9 cellular contexts compared by ENCODE assay signal in the genomic region with DNA sequence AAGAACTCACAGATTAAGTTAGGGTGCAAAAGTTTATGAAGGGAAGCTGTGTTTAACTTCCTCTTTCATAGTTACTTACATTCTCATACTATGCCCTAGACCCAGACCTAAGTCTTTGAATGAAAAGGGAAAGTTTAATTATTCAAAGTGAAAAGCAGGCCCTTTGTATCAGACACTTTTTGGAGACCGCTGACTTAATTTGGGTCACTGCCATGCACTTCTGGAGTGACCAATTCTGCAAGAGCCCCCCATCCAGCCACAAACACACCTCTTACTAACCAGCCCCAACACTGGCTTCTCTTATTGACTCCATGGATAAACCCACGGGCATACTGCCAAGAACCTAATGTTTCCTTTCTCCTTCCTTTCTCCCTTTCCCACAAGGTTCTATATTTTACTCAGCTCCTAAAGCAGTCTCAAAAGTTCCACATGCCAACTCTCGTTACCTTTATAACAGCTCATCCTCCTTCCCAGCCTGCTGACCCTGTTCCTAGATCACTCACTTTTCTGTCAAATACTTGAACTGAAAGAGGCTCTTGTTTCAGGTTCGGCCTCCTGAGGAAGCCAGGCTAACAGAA. TPM values are rescaled to one million over a fixed set of nuclear protein-coding genes. Genes with fewer than 3 reads are reported as not detected.
DNase-seq lines count a peak whose midpoint lies in the region; ATAC-seq and TF ChIP-seq lines count a peak whose summit lies in the region.
"Had no signal": no experiment of that assay in that cellular context is flagged by ENCODE, and none has a peak within 500 bp of the region (broad histone marks: within the 10 kb centered on the region; RNA-seq: fewer than 3 reads in every experiment).

No MANE protein-coding gene starts in this region.

- H2BK12ac ChIP-seq in mesenchymal stem cell (ENCODE audit: low read length in 2 of 2), result no peak overlapping the region

- H3K23ac ChIP-seq in mesenchymal stem cell (ENCODE audit: low read length in 2 of 2), result no peak overlapping the region

- H3K9me3 ChIP-seq in BLaER1 (no peaks in the 10 kb centered on the region), mesenchymal stem cell (ENCODE audit: control insufficient read depth, low read length) (no peaks in the 10 kb centered on the region), gastrocnemius medialis (no peaks in the 10 kb centered on the region)

- H3K4me3 Mint-ChIP-seq in T-cell, result no peak overlapping the region
- H3K4me3 Mint-ChIP-seq: dendritic cell treated with granulocyte-macrophage colony-stimulating factor and Interleukin-4, amounts not matched to agents 40 ng/mL and 50 ng/mL, for 4 days had no signal

- H3K79me1 ChIP-seq in mesenchymal stem cell (replicated peaks; ENCODE audit: low read length, poor library complexity, severe bottlenecking), result peaks cover 3% of the 10 kb centered on the region

- peak overlapping the region in 1 of 2 experiments; percentile 29 for H3K18ac ChIP-seq in mesenchymal stem cell (ENCODE audit: low read depth in 1 of 2, low read length in 2 of 2)

- no peak for DNase-seq in T-cell
- DNase-seq in mesenchymal stem cell, result peak; percentile 18
- no peak for DNase-seq in gastrocnemius medialis
- no peak for DNase-seq in stimulated activated naive CD4-positive, alpha-beta T cell treated with Interleukin-2 at 50 U/mL for 16 hours (lab: John Stamatoyannopoulos, UW)
- no peak for DNase-seq in NCI-H510A treated with DMSO at 0.1 percent for 48 hours (lab: John Stamatoyannopoulos, UW)

- H3K4me3 ChIP-seq in BLaER1, result no peak overlapping the region
- H3K4me3 ChIP-seq in mesenchymal stem cell (ENCODE audit: insufficient read depth in 1 of 2, low read depth in 1 of 2, low read length in 2 of 2), result no peak overlapping the region
- no peak overlapping the region for H3K4me3 ChIP-seq in gastrocnemius medialis

- no peak for TF ChIP-seq CTCF in gastrocnemius medialis (IDR thresholded peaks at IDR 0.05 in 4 of 5, conservative IDR thresholded peaks at IDR 0.05 in 1 of 5)

- no peak overlapping the region for H3K9ac ChIP-seq in BLaER1
- no peak overlapping the region for H3K9ac ChIP-seq in mesenchymal stem cell (ENCODE audit: low read length)

- CTCF ChIA-PET in T-cell (lab: Charles Lee), result interaction anchor here in 1 of 2 donors (0.7 kb wide), 1 partner anchor 1196 kb away, joined by 3 read pairs; no protein-coding TSS in a partner anchor

- POLR2A ChIA-PET in T-cell (lab: Charles Lee), result interaction anchor here in 1 of 2 donors (0.5 kb wide), 1 partner anchor 25 kb away, joined by 6 read pairs; no protein-coding TSS in a partner anchor

- no peak for TF ChIP-seq POLR2A in gastrocnemius medialis (IDR thresholded peaks at IDR 0.05)

- H3K4me1 ChIP-seq in BLaER1 (peaks cover 9% of the 10 kb centered on the region), mesenchymal stem cell (ENCODE audit: control insufficient read depth, insufficient read depth, low read depth, low read length) (no peaks in the 10 kb centered on the region), gastrocnemius medialis (peaks cover 0 to 7% of the 10 kb centered on the region in 2 donors)

- H3K27ac ChIP-seq in BLaER1, result no peak overlapping the region
- no peak overlapping the region for H3K27ac ChIP-seq in mesenchymal stem cell (ENCODE audit: low read length, poor library complexity, severe bottlenecking)
- no peak overlapping the region for H3K27ac ChIP-seq in gastrocnemius medialis

- intact Hi-C loops in gastrocnemius medialis (cut with DNase I; ENCODE audit: low total_unique reads), result no loop called here

- H3K4ac ChIP-seq in mesenchymal stem cell (ENCODE audit: low read depth in 1 of 2, low read length in 2 of 2), result no peak overlapping the region

- H2BK120ac ChIP-seq in mesenchymal stem cell (ENCODE audit: low read depth, low read length), result no peak overlapping the region

- no peak overlapping the region for H2AFZ ChIP-seq in mesenchymal stem cell (ENCODE audit: low read depth, low read length)

- peak overlapping the region; percentile 70 to 77 for H3K27ac Mint-ChIP-seq in T-cell
- H3K27ac Mint-ChIP-seq: dendritic cell treated with granulocyte-macrophage colony-stimulating factor and Interleukin-4, amounts not matched to agents 40 ng/mL and 50 ng/mL, for 4 days had no signal

- H2AK5ac ChIP-seq in mesenchymal stem cell (ENCODE audit: low read length, severe bottlenecking), result no peak overlapping the region

- no peak overlapping the region for H3K14ac ChIP-seq in mesenchymal stem cell (ENCODE audit: low read length in 2 of 2)

- H4K20me1 ChIP-seq in BLaER1, result peaks cover 12% of the 10 kb centered on the region; the same call in 1 of the 2 replicates

- H2BK5ac ChIP-seq in mesenchymal stem cell (ENCODE audit: low read depth, low read length, poor library complexity, severe bottlenecking), result no peak overlapping the region

- no peak overlapping the region for H4K8ac ChIP-seq in mesenchymal stem cell (ENCODE audit: low read length)

- H3K9me3 Mint-ChIP-seq in T-cell, result no peaks in the 10 kb centered on the region
- H3K9me3 Mint-ChIP-seq: dendritic cell treated with granulocyte-macrophage colony-stimulating factor and Interleukin-4, amounts not matched to agents 40 ng/mL and 50 ng/mL, for 4 days had no signal

- no peaks in the 10 kb centered on the region for H3K27me3 Mint-ChIP-seq in T-cell
- H3K27me3 Mint-ChIP-seq: dendritic cell treated with granulocyte-macrophage colony-stimulating factor and Interleukin-4, amounts not matched to agents 40 ng/mL and 50 ng/mL, for 4 days had no signal

- 90% methylated on average over 3 of the region's 4 CpGs for WGBS in mesenchymal stem cell

- in situ Hi-C loops in gastrocnemius medialis (cut with MboI; ENCODE audit: low sequenced_read_pairs in 4 of 4), result no loop called here

- H3K36me3 ChIP-seq in BLaER1 (peaks cover 54% of the 10 kb centered on the region), mesenchymal stem cell (ENCODE audit: control insufficient read depth in 1 of 2, insufficient read depth in 2 of 2, low read depth in 1 of 2, low read length in 2 of 2) (peaks cover 3 to 54% of the 10 kb centered on the region in 2 experiments), gastrocnemius medialis (peaks cover 0 to 47% of the 10 kb centered on the region in 2 donors)

- H3K4me2 ChIP-seq in BLaER1, result peak overlapping the region; percentile 1; the same call in 1 of the 2 replicates
- H3K4me2 ChIP-seq in mesenchymal stem cell (ENCODE audit: low read length, poor library complexity, severe bottlenecking), result no peak overlapping the region

- H2BK15ac ChIP-seq in mesenchymal stem cell (ENCODE audit: low read depth, poor library complexity, severe bottlenecking), result no peak overlapping the region

- H3K4me1 Mint-ChIP-seq in T-cell, result peaks cover 39 to 60% (median 54%) of the 10 kb centered on the region in 3 donors

- no peak overlapping the region for H4K91ac ChIP-seq in mesenchymal stem cell (ENCODE audit: low read length)

- ATAC-seq in GM18868 (IDR thresholded peaks at IDR 0.05; ENCODE audit: unreplicated experiment) (peak; percentile 92), HG02981 (IDR thresholded peaks at IDR 0.05; ENCODE audit: unreplicated experiment) (peak; percentile 78), T-cell (replicated peaks in 1 of 4) (no peak), gastrocnemius medialis (no peak)

- H3K27me3 ChIP-seq in BLaER1 (no peaks in the 10 kb centered on the region), mesenchymal stem cell (ENCODE audit: control insufficient read depth in 1 of 2, insufficient read depth in 1 of 2, low read length in 2 of 2) (no peaks in the 10 kb centered on the region), gastrocnemius medialis (no peaks in the 10 kb centered on the region)

- H3K36me3 Mint-ChIP-seq in T-cell, result peaks cover 30% of the 10 kb centered on the region

RNA-seq across cellular contexts. Expression of a gene that starts 34.5 kb away (rescaled TPM):
- total RNA-seq in T-cell (10 to 100 TPM; 47.7 to 73.8 (median 65.4) TPM), gastrocnemius medialis (10 to 100 TPM; 42.9 to 79.3 (median 62.5) TPM)
- 38.8 TPM for polyA plus RNA-seq in mesenchymal stem cell (2013, experiment 1 of 2)
- 40.4 TPM for polyA plus RNA-seq in mesenchymal stem cell (2013, experiment 2 of 2)

RNA-seq across cellular contexts. Expression of a gene that starts 34.6 kb away (rescaled TPM):
- 10 to 100 TPM; 13.0 to 21.3 (median 16.3) TPM for total RNA-seq in T-cell
- 15.9 TPM for polyA plus RNA-seq in mesenchymal stem cell (2013, experiment 1 of 2)
- polyA plus RNA-seq in mesenchymal stem cell (2013, experiment 2 of 2), result 16.4 TPM
- total RNA-seq in gastrocnemius medialis, result 10 to 100 TPM; 17.7 to 33.6 (median 24.9) TPM

RNA-seq across cellular contexts. Expression of a gene that starts 47.8 kb away (rescaled TPM):
- total RNA-seq in T-cell (10 to 100 TPM; 38.8 to 70.1 (median 49.1) TPM), gastrocnemius medialis (10 to 100 TPM; 32.6 to 61.1 (median 47.9) TPM)
- polyA plus RNA-seq in mesenchymal stem cell (2013, experiment 1 of 2), result 16.7 TPM
- 16.8 TPM for polyA plus RNA-seq in mesenchymal stem cell (2013, experiment 2 of 2)

Comparison
In these comparisons a context has a peak if more than half of its experiments do, and no peak if none do; other contexts are left out.
1. ATAC-seq: peak in GM18868 (single experiment) and HG02981 (single experiment); none in T-cell (0 of 4) and gastrocnemius medialis (0 of 2).